23 cellular contexts compared by ENCODE assay signal in genomic region chr3:42541079-42541478, GRCh38. TPM values are rescaled to one million over a fixed set of nuclear protein-coding genes. Genes with fewer than 3 reads are reported as not detected.
DNase-seq lines count a peak whose midpoint lies in the region; ATAC-seq and TF ChIP-seq lines count a peak whose summit lies in the region.
"Had no signal": no experiment of that assay in that cellular context is flagged by ENCODE, and none has a peak within 500 bp of the region (broad histone marks: within the 10 kb centered on the region; RNA-seq: fewer than 3 reads in every experiment).

No MANE protein-coding gene starts in this region.

- POLR2A ChIA-PET in activated CD4-positive, alpha-beta T cell treated with anti-CD3 and anti-CD28 coated beads, Interleukin-2, amount 10 ng/mL, durations not matched to agents 7 days and 5 days (lab: Charles Lee), result no interaction called here

- H3K4me3 ChIP-seq in mucosa of descending colon, result no peak overlapping the region

- CTCF ChIA-PET in activated CD4-positive, alpha-beta T cell treated with anti-CD3 and anti-CD28 coated beads, Interleukin-2, amount 10 ng/mL, durations not matched to agents 7 days and 5 days (lab: Charles Lee), result interaction anchor here (0.8 to 1.0 kb wide), 2 partner anchors 8 to 40 kb away, joined by 3 read pairs; no protein-coding TSS in a partner anchor

- no peaks in the 10 kb centered on the region for H3K27me3 Mint-ChIP-seq in activated CD4-positive, alpha-beta T cell treated with anti-CD3 and anti-CD28 coated beads, Interleukin-2, amount 10 ng/mL, durations not matched to agents 7 days and 5 days

- TF ChIP-seq CTCF in VCaP (conservative IDR thresholded peaks at IDR 0.05), result no peak
- no peak for TF ChIP-seq CTCF in mucosa of descending colon (IDR thresholded peaks at IDR 0.05)

- no peaks in the 10 kb centered on the region for H3K9me3 ChIP-seq in mucosa of descending colon

- H3K36me3 Mint-ChIP-seq in activated CD4-positive, alpha-beta T cell treated with anti-CD3 and anti-CD28 coated beads, Interleukin-2, amount 10 ng/mL, durations not matched to agents 7 days and 5 days (ENCODE audit: low read depth), result no peaks in the 10 kb centered on the region

- H3K4me3 Mint-ChIP-seq in activated CD4-positive, alpha-beta T cell treated with anti-CD3 and anti-CD28 coated beads, Interleukin-2, amount 10 ng/mL, durations not matched to agents 7 days and 5 days, result no peak overlapping the region
- H3K4me3 Mint-ChIP-seq: IgD-negative memory B cell had no signal

- peak overlapping the region; percentile 14; the same call in 1 of the 2 replicates for H3K27ac ChIP-seq in VCaP
- H3K27ac ChIP-seq: 22Rv1 had no signal

- ATAC-seq in left ventricle myocardium superior (peak; percentile 24), HG03378 (IDR thresholded peaks at IDR 0.05; ENCODE audit: unreplicated experiment) (no peak), mucosa of descending colon (no peak)

- intact Hi-C loops in left ventricle myocardium superior (cut with micrococcal nuclease), result loop anchor here (10.0 kb wide), 1 partner anchor 296 kb away; no protein-coding TSS in a partner anchor
- intact Hi-C loops in mucosa of descending colon (cut with DNase I, micrococcal nuclease), result no loop called here

- H3K36me3 ChIP-seq in mucosa of descending colon (ENCODE audit: low read depth), result no peaks in the 10 kb centered on the region

- no peak for DNase-seq in activated CD4-positive, alpha-beta T cell treated with anti-CD3 and anti-CD28 coated beads, Interleukin-2, amount 10 ng/mL, durations not matched to agents 7 days and 5 days
- DNase-seq in activated CD4-positive, alpha-beta T cell treated with anti-CD3 and anti-CD28 coated beads, Interleukin-2, amount 50 U/mL, for 4 hours, result no peak
- peak; percentile 52 for DNase-seq in left ventricle myocardium superior
- no peak for DNase-seq in NCI-H2227 (lab: John Stamatoyannopoulos, UW; ENCODE audit: unreplicated experiment)
- no peak for DNase-seq in LoVo (ENCODE audit: low spot score)
- DNase-seq in mucosa of descending colon, result no peak
- DNase-seq: ACHN, C1 segment of cervical spinal cord, EL, GF-D8, MV-4-11, NCI-H1105 treated with DMSO at 0.1 percent for 48 hours, NCI-H1694, NCI-H2081, NCI-H2171 treated with DMSO at 0.1 percent for 48 hours, NCI-H446, NCI-H526, OCI-M1 had no signal

- peaks cover 18% of the 10 kb centered on the region for H3K4me1 ChIP-seq in mucosa of descending colon (ENCODE audit: low read depth)

- peaks cover 13% of the 10 kb centered on the region for H3K4me1 Mint-ChIP-seq in activated CD4-positive, alpha-beta T cell treated with anti-CD3 and anti-CD28 coated beads, Interleukin-2, amount 10 ng/mL, durations not matched to agents 7 days and 5 days
- H3K4me1 Mint-ChIP-seq: IgD-negative memory B cell had no signal

- H3K9me3 Mint-ChIP-seq in activated CD4-positive, alpha-beta T cell treated with anti-CD3 and anti-CD28 coated beads, Interleukin-2, amount 10 ng/mL, durations not matched to agents 7 days and 5 days, result no peaks in the 10 kb centered on the region
- H3K9me3 Mint-ChIP-seq: IgD-negative memory B cell had no signal

- H3K27ac Mint-ChIP-seq in activated CD4-positive, alpha-beta T cell treated with anti-CD3 and anti-CD28 coated beads, Interleukin-2, amount 10 ng/mL, durations not matched to agents 7 days and 5 days, result peak overlapping the region; percentile 65
- H3K27ac Mint-ChIP-seq: IgD-negative memory B cell had no signal

RNA-seq across cellular contexts. Expression of gene VIPR1, which starts 38.6 kb away (rescaled TPM):
- total RNA-seq in activated CD4-positive, alpha-beta T cell treated with anti-CD3 and anti-CD28 coated beads, Interleukin-2, amount 10 ng/mL, durations not matched to agents 7 days and 5 days, result 10 to 100 TPM; 19.9 to 21.3 TPM
- total RNA-seq in left ventricle myocardium superior (2.2 TPM), mucosa of descending colon (100 to 1,000 TPM in 2 of 3 donors, 10 to 100 TPM in 1; 68.9 to 202 (median 148) TPM)
- total RNA-seq: H4 had no signal

RNA-seq across cellular contexts. Expression of gene SEC22C, which starts 40.7 kb away (rescaled TPM):
- 10 to 100 TPM; 56.0 to 58.9 TPM for total RNA-seq in activated CD4-positive, alpha-beta T cell treated with anti-CD3 and anti-CD28 coated beads, Interleukin-2, amount 10 ng/mL, durations not matched to agents 7 days and 5 days
- total RNA-seq in left ventricle myocardium superior (24.3 TPM), mucosa of descending colon (10 to 100 TPM in 2 of 3 donors, 1 to 10 TPM in 1; 9.3 to 34.2 (median 18.3) TPM)

RNA-seq across cellular contexts. Expression of gene SS18L2, which starts 49.6 kb away (rescaled TPM):
- total RNA-seq in activated CD4-positive, alpha-beta T cell treated with anti-CD3 and anti-CD28 coated beads, Interleukin-2, amount 10 ng/mL, durations not matched to agents 7 days and 5 days, result 10 to 100 TPM; 48.9 to 63.6 TPM
- total RNA-seq in left ventricle myocardium superior (9.7 TPM), mucosa of descending colon (10 to 100 TPM; 17.5 to 19.6 (median 17.7) TPM)

RNA-seq across cellular contexts. Expression of gene NKTR, which starts 59.4 kb away (rescaled TPM):
- total RNA-seq in activated CD4-positive, alpha-beta T cell treated with anti-CD3 and anti-CD28 coated beads, Interleukin-2, amount 10 ng/mL, durations not matched to agents 7 days and 5 days, result 100 to 1,000 TPM in 1 of 2 experiments, 10 to 100 TPM in 1; 96.4 to 106 TPM
- total RNA-seq in left ventricle myocardium superior (23.6 TPM), mucosa of descending colon (10 to 100 TPM; 61.4 to 75.6 (median 70.5) TPM)
